In the genomic region with DNA sequence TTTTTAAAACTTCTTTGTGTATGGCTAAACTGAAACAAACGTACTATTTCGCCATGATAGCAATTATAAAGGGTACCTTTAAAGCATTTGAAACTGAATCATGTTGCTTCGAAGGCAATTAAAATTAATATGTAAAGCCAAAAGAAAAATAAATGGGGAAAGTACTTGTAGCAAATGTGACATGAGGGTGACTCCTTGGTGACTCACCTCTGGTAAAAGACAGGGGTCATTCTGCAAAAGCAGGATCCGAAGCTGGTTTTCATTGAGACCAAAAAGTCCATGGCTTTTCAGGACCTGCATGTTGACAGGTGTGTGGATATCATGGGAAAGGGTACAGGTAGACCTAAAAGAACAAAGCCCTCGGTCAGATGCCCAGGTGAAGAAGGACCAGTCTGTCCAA, we compare ENCODE assay signal across 9 cellular contexts. TPM values are rescaled to one million over a fixed set of nuclear protein-coding genes. Genes with fewer than 3 reads are reported as not detected.
DNase-seq lines count a peak whose midpoint lies in the region; TF ChIP-seq lines count a peak whose summit lies in the region.
"Had no signal": no experiment of that assay in that cellular context is flagged by ENCODE, and none has a peak within 500 bp of the region (broad histone marks: within the 10 kb centered on the region; RNA-seq: fewer than 3 reads in every experiment).

No MANE protein-coding gene starts in this region.

- no peak overlapping the region for H4K8ac ChIP-seq in mesendoderm (ENCODE audit: low read depth, low read length)

- 0 out of 2 replicates have a peak, but pooled peaks cover 6% of the 10 kb centered on the region for H3F3A ChIP-seq in GM23248 (ENCODE audit: insufficient read depth)

- in situ Hi-C loops in GM23248 (cut with MboI) = no loop called here

- H3K4me1 ChIP-seq in GM23248 (ENCODE audit: insufficient read depth) (peaks cover 11% of the 10 kb centered on the region; the same call in 1 of the 2 replicates), mesendoderm (ENCODE audit: control insufficient read depth, low read depth, low read length) (peaks cover 7% of the 10 kb centered on the region)

- no peak overlapping the region for H3K27ac Mint-ChIP-seq in glutamatergic neuron (ENCODE audit: unreplicated experiment)

- H3K4ac ChIP-seq in mesendoderm (ENCODE audit: low read depth, low read length) = no peak overlapping the region

- WGBS in GM23248 (ENCODE audit: low coverage in 1 of 2, low lambda C conversion rate in 2 of 2, missing lambda C conversion rate in 2 of 2), 2 experiments = 42 to 52% methylated on average over 5 of the region's 5 CpGs
- WGBS in mesendoderm (ENCODE audit: extremely low coverage, insufficient coverage, low lambda C conversion rate) = no CpG with 5 or more reads among the region's 5 CpGs

- H3K18ac ChIP-seq in mesendoderm (ENCODE audit: low read length) = no peak overlapping the region

- H3K23ac ChIP-seq in mesendoderm (ENCODE audit: low read length) = no peak overlapping the region

- no peak overlapping the region for H2AK5ac ChIP-seq in mesendoderm (ENCODE audit: low read length)

- H2AFZ ChIP-seq in GM23248 = no peak overlapping the region

- H3K4me2 ChIP-seq in GM23248 (ENCODE audit: unreplicated experiment) (peak overlapping the region; percentile 91), mesendoderm (ENCODE audit: low read length) (no peak overlapping the region)
- H3K4me2 ChIP-seq: KMS-11 had no signal

- peak overlapping the region; percentile 75 for H3K4me3 Mint-ChIP-seq in glutamatergic neuron (ENCODE audit: unreplicated experiment)

- H3K4me1 Mint-ChIP-seq in glutamatergic neuron (ENCODE audit: low read depth, unreplicated experiment) = no peaks in the 10 kb centered on the region

- H4K20me1 ChIP-seq in GM23248 (ENCODE audit: insufficient read depth) = no peaks in the 10 kb centered on the region

- H4K5ac ChIP-seq in mesendoderm (ENCODE audit: low read length) = no peak overlapping the region

- peaks cover 7% of the 10 kb centered on the region for H3K27me3 Mint-ChIP-seq in glutamatergic neuron (ENCODE audit: unreplicated experiment)

- no peaks in the 10 kb centered on the region for H3K36me3 Mint-ChIP-seq in glutamatergic neuron (ENCODE audit: unreplicated experiment)

- H3K36me3 ChIP-seq in GM23248 (ENCODE audit: low read depth) (peaks cover 34% of the 10 kb centered on the region), mesendoderm (ENCODE audit: control insufficient read depth, insufficient read depth, low read length) (peaks cover under 1% of the 10 kb centered on the region)

- H3K27me3 ChIP-seq in GM23248 (replicated peaks; ENCODE audit: insufficient read depth) (no peaks in the 10 kb centered on the region), mesendoderm (ENCODE audit: insufficient read depth, low read length, poor library complexity) (peaks cover 2% of the 10 kb centered on the region)

- H3K79me2 ChIP-seq in GM23248 (ENCODE audit: insufficient read depth) (peaks cover 48% of the 10 kb centered on the region), mesendoderm (ENCODE audit: control insufficient read depth, insufficient read depth, low read length) (no peaks in the 10 kb centered on the region)

- H3K79me1 ChIP-seq in mesendoderm (ENCODE audit: low read length) = peaks cover 8% of the 10 kb centered on the region

- H3K9me3 Mint-ChIP-seq in glutamatergic neuron (ENCODE audit: unreplicated experiment) = peaks cover 2% of the 10 kb centered on the region

- H2BK15ac ChIP-seq in mesendoderm (replicated peaks; ENCODE audit: low read depth) = no peak overlapping the region

- H3K9me2 ChIP-seq in GM23248 (ENCODE audit: insufficient read depth) = no peaks in the 10 kb centered on the region

- no peak overlapping the region for H3K56ac ChIP-seq in mesendoderm (ENCODE audit: low read length)

- no peak overlapping the region for H2BK120ac ChIP-seq in mesendoderm (ENCODE audit: low read depth, low read length)

- H2BK5ac ChIP-seq in mesendoderm (ENCODE audit: low read length) = no peak overlapping the region

- H3K9ac ChIP-seq in GM23248 = peak overlapping the region; percentile 85
- H3K9ac ChIP-seq in mesendoderm (ENCODE audit: low read length) = no peak overlapping the region
- H3K9ac ChIP-seq: KMS-11 had no signal

- H3K27ac ChIP-seq in GM23248 (peak overlapping the region; percentile 31), mesendoderm (ENCODE audit: low read depth, low read length) (no peak overlapping the region)
- H3K27ac ChIP-seq: KMS-11 had no signal

- H3K9me3 ChIP-seq in GM23248 (ENCODE audit: low read depth) = no peaks in the 10 kb centered on the region

- intact Hi-C loops in head of caudate nucleus (cut with DNase I) = no loop called here

- TF ChIP-seq CTCF in glutamatergic neuron (IDR thresholded peaks at IDR 0.05; ENCODE audit: partially characterized antibody, unreplicated experiment) = no peak

- H3K4me3 ChIP-seq in GM23248 (peak overlapping the region; percentile 89), mesendoderm (ENCODE audit: low read length) (no peak overlapping the region)

- DNase-seq in AG08396 (ENCODE audit: low spot score) = peak; percentile 47
- DNase-seq in GM23248 = peak; percentile 66
- peak; percentile 29 for DNase-seq in activated CD8-positive, alpha-beta memory T cell treated with anti-CD3 and anti-CD28 coated beads, Interleukin-2, amount 50 U/mL, for 48 hours
- no peak for DNase-seq in glutamatergic neuron
- DNase-seq in mesendoderm = no peak
- no peak for DNase-seq in NCI-H2107 (lab: John Stamatoyannopoulos, UW)
- DNase-seq in head of caudate nucleus = no peak
- no peak for DNase-seq in HPDE6-E6E7 (ENCODE audit: extremely low spot score)

RNA-seq across cellular contexts. Expression of a gene that starts 1.5 kb away (rescaled TPM):
- 10.9 TPM in 2 replicates for total RNA-seq in GM23248 (2014; rRNA removed; shearing (Covaris generic))
- 8.8 and 9.8 TPM in 2 replicates for polyA plus RNA-seq in GM23248 (2016; fragmentation: Nextera tagmentation; extraction: Ambion mirVana)
- 5.8 TPM for total RNA-seq in glutamatergic neuron (ENCODE audit: unreplicated experiment)
- polyA plus RNA-seq in mesendoderm (2013, experiment 1 of 2) = 3.8 TPM
- polyA plus RNA-seq in mesendoderm (2013, experiment 2 of 2) = 3.6 TPM

RNA-seq across cellular contexts. Expression of a gene that starts 53.1 kb away (rescaled TPM):
- total RNA-seq in GM23248 (2014; rRNA removed; shearing (Covaris generic)) = 3.0 and 4.2 TPM in 2 replicates
- 2.1 and 2.2 TPM in 2 replicates for polyA plus RNA-seq in GM23248 (2016; fragmentation: Nextera tagmentation; extraction: Ambion mirVana)
- total RNA-seq in glutamatergic neuron (ENCODE audit: unreplicated experiment) = 40.2 TPM
- polyA plus RNA-seq in mesendoderm (2013, experiment 1 of 2) = 6.7 TPM
- polyA plus RNA-seq in mesendoderm (2013, experiment 2 of 2) = 6.5 TPM

Comparison
In these comparisons a context has a peak if more than half of its experiments do, and no peak if none do; other contexts are left out.
1. DNase-seq: peak in AG08396 (single experiment), GM23248 (single experiment) and activated CD8-positive, alpha-beta memory T cell treated with anti-CD3 and anti-CD28 coated beads, Interleukin-2, amount 50 U/mL, for 48 hours (single experiment); none in glutamatergic neuron (single experiment), mesendoderm (single experiment), NCI-H2107 (single experiment), head of caudate nucleus (0 of 42) and HPDE6-E6E7 (single experiment).